Comparison of ENCODE assay signal across 2 cellular contexts in genomic region chr1:155540000-155540874, GRCh38.
TF ChIP-seq lines count a peak whose summit lies in the region.

No MANE protein-coding gene starts in this region.

TF ChIP-seq in HepG2, 621 proteins besides CTCF, POLR2A, EP300 and RAD21 (continued from another document):
- peak; percentile 78 for TF ChIP-seq ZNF770 (CRISPR knock-in tag; IDR thresholded peaks at IDR 0.05)

TF ChIP-seq in WTC11, 78 proteins besides CTCF, POLR2A, EP300 and RAD21 (continued from another document):
- TF ChIP-seq PRDM15 (CRISPR knock-in tag; IDR thresholded peaks at IDR 0.05): no peak
